Comparison of ENCODE assay signal across 8 cellular contexts in the genomic region with DNA sequence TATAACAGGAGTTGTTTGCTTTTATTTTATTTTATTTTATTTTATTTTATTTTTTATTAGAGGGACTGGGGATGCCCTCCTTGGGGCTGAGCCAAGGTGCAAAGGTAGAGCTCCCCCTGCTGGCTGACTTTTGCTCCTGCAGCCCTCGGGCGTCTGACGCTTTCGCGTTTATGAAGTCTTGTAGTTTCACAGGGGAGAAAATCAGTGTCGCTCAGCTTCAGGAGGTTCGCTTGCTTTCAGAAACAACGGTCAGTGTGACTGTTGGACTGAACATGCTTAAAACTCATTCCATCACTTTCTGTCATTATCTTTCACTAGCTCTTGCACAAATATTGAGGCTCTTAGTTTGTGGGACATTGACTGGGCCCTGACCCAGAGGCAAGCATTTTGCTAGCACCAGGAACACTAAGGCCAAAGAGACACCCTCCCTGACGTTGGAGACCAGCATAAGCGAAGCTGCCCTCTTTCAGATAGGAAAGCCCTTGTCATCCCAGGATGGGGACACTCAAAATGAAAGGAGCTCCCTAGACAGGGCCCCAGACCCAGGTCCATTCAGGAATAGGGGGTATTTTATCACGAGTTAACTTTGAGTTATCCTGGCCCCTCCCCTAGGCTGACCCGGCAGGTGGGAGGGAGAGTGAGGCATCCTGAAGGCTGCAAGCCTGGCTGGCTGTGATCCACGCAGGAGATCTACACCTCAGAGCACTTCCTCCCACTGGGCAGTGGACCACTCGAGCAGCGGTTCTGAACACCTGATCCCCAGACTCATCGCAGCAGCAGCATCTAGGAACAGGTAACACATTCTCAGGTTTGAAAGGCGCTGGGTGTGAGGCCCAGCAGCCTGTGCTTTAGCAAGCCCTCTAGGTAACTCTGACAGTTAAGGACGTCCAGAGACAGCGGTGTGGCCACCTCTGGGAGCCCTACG. TPM values are rescaled to one million over a fixed set of nuclear protein-coding genes. Genes with fewer than 3 reads are reported as not detected.
A peak's percentile ranks its signal among the peaks of the same experiment; 100 is the strongest.
DNase-seq lines count a peak whose midpoint lies in the region; ATAC-seq and TF ChIP-seq lines count a peak whose summit lies in the region.

No MANE protein-coding gene starts in this region.

- DNase-seq in GM03348 (ENCODE audit: low spot score): peak; percentile 75
- DNase-seq in NT2/D1 (ENCODE audit: low read depth, low spot score): peak; percentile 67
- DNase-seq in activated CD8-positive, alpha-beta memory T cell treated with anti-CD3 and anti-CD28 coated beads, Interleukin-2, amount 50 U/mL, for 24 hours (ENCODE audit: extremely low read depth): peak; percentile 61
- DNase-seq in epithelial cell of proximal tubule (ENCODE audit: low read depth): no peak
- DNase-seq in naive thymus-derived CD8-positive, alpha-beta T cell: peak; percentile 47 to 82 (median 72)
- peak; percentile 78 to 90 for DNase-seq in stimulated activated effector memory CD8-positive, alpha-beta T cell treated with anti-CD3 and anti-CD28 coated beads, Interleukin-12 subunit alpha, Interleukin-12 subunit beta, amount 100 ng/mL, for 72 hours (ENCODE audit: low spot score in 2 of 2)

- ATAC-seq in HG02885 (IDR thresholded peaks at IDR 0.05; ENCODE audit: poor library complexity, unreplicated experiment) (peak; percentile 70), HG02678 (IDR thresholded peaks at IDR 0.05; ENCODE audit: unreplicated experiment) (no peak)
- peak; percentile 80 to 87 for ATAC-seq in naive thymus-derived CD8-positive, alpha-beta T cell
- peak; percentile 70 for ATAC-seq in stimulated activated effector memory CD8-positive, alpha-beta T cell treated with anti-CD3 and anti-CD28 coated beads, Interleukin-12 subunit alpha, Interleukin-12 subunit beta, amount 100 ng/mL, for 72 hours

- H3K4me3 Mint-ChIP-seq in naive thymus-derived CD8-positive, alpha-beta T cell: no peak overlapping the region
- H3K4me3 Mint-ChIP-seq in stimulated activated effector memory CD8-positive, alpha-beta T cell treated with anti-CD3 and anti-CD28 coated beads, Interleukin-12 subunit alpha, Interleukin-12 subunit beta, amount 100 ng/mL, for 72 hours: no peak overlapping the region

- H3K9me3 ChIP-seq in NT2/D1 (ENCODE audit: insufficient read depth, low read length): no peaks in the 10 kb centered on the region

- peaks cover 2 to 13% (median 10%) of the 10 kb centered on the region in 4 donors for H3K4me1 Mint-ChIP-seq in naive thymus-derived CD8-positive, alpha-beta T cell
- peaks cover 6% of the 10 kb centered on the region for H3K4me1 Mint-ChIP-seq in stimulated activated effector memory CD8-positive, alpha-beta T cell treated with anti-CD3 and anti-CD28 coated beads, Interleukin-12 subunit alpha, Interleukin-12 subunit beta, amount 100 ng/mL, for 72 hours

- no peaks in the 10 kb centered on the region for H3K27me3 ChIP-seq in NT2/D1 (ENCODE audit: insufficient read depth, insufficient read length)

- no peaks in the 10 kb centered on the region for H3K4me1 ChIP-seq in NT2/D1 (ENCODE audit: insufficient read depth, insufficient read length)

- POLR2A ChIA-PET in naive thymus-derived CD8-positive, alpha-beta T cell (lab: Charles Lee): interaction anchor here (1.2 to 1.9 kb wide), 2 partner anchors 157 to 159 kb away, joined by 3 to 4 read pairs; no protein-coding TSS in a partner anchor

- H3K9ac ChIP-seq in NT2/D1 (ENCODE audit: insufficient read length, low read depth): no peak overlapping the region

- no peaks in the 10 kb centered on the region for H3K36me3 ChIP-seq in NT2/D1 (ENCODE audit: insufficient read depth, insufficient read length, low read length)

- H3K4me3 ChIP-seq in NT2/D1 (ENCODE audit: insufficient read length, low read depth): no peak overlapping the region
- no peak overlapping the region for H3K4me3 ChIP-seq in epithelial cell of proximal tubule (ENCODE audit: low read depth, low read length)

- peak overlapping the region in 2 of 10 donors; percentile 22 to 43 for H3K27ac Mint-ChIP-seq in naive thymus-derived CD8-positive, alpha-beta T cell
- no peak overlapping the region for H3K27ac Mint-ChIP-seq in stimulated activated effector memory CD8-positive, alpha-beta T cell treated with anti-CD3 and anti-CD28 coated beads, Interleukin-12 subunit alpha, Interleukin-12 subunit beta, amount 100 ng/mL, for 72 hours

- no peaks in the 10 kb centered on the region for H3K36me3 Mint-ChIP-seq in naive thymus-derived CD8-positive, alpha-beta T cell
- no peaks in the 10 kb centered on the region for H3K36me3 Mint-ChIP-seq in stimulated activated effector memory CD8-positive, alpha-beta T cell treated with anti-CD3 and anti-CD28 coated beads, Interleukin-12 subunit alpha, Interleukin-12 subunit beta, amount 100 ng/mL, for 72 hours

- peaks cover 0 to 2% (median 0%) of the 10 kb centered on the region in 5 donors for H3K27me3 Mint-ChIP-seq in naive thymus-derived CD8-positive, alpha-beta T cell

- no peaks in the 10 kb centered on the region for H3K9me3 Mint-ChIP-seq in naive thymus-derived CD8-positive, alpha-beta T cell
- H3K9me3 Mint-ChIP-seq in stimulated activated effector memory CD8-positive, alpha-beta T cell treated with anti-CD3 and anti-CD28 coated beads, Interleukin-12 subunit alpha, Interleukin-12 subunit beta, amount 100 ng/mL, for 72 hours: no peaks in the 10 kb centered on the region

- TF ChIP-seq CTCF in epithelial cell of proximal tubule (conservative IDR thresholded peaks at IDR 0.05; ENCODE audit: low read depth, low read length): peak; percentile 97

RNA-seq across cellular contexts. Expression of a gene that starts 34.4 kb away (rescaled TPM):
- total RNA-seq in epithelial cell of proximal tubule: 4.4 and 20.1 TPM in 2 replicates
- total RNA-seq in naive thymus-derived CD8-positive, alpha-beta T cell: under 1 TPM; 0.73 to 0.93 TPM
- 1 to 10 TPM in 1 of 3 donors, under 1 TPM in 2; 0.32 to 1.4 (median 0.32) TPM for polyA plus RNA-seq in naive thymus-derived CD8-positive, alpha-beta T cell

RNA-seq across cellular contexts. Expression of a gene that starts 35.8 kb away (rescaled TPM):
- total RNA-seq in epithelial cell of proximal tubule: 12.1 and 14.1 TPM in 2 replicates
- 10 to 100 TPM; 49.5 to 51.6 TPM for total RNA-seq in naive thymus-derived CD8-positive, alpha-beta T cell
- 10 to 100 TPM; 20.9 to 23.6 (median 22.5) TPM for polyA plus RNA-seq in naive thymus-derived CD8-positive, alpha-beta T cell
